2 cellular contexts compared by ENCODE assay signal in genomic region chr9:133367778-133368177, GRCh38.
A peak's percentile ranks its signal among the peaks of the same experiment; 100 is the strongest.
TF ChIP-seq lines count a peak whose summit lies in the region.

No MANE protein-coding gene starts in this region.

TF ChIP-seq in IMR-90, 13 proteins besides CTCF, POLR2A, EP300 and RAD21:
- TF ChIP-seq FOS (IDR thresholded peaks at IDR 0.05; ENCODE audit: low read depth, low read length) = no peak
- TF ChIP-seq BHLHE40 (IDR thresholded peaks at IDR 0.05; ENCODE audit: low read depth, low read length) = no peak
- TF ChIP-seq MAFK (IDR thresholded peaks at IDR 0.05; ENCODE audit: low read depth, low read length) = no peak
- no peak for TF ChIP-seq SMC3 (IDR thresholded peaks at IDR 0.05; ENCODE audit: low read depth, low read length)
- TF ChIP-seq USF2 (IDR thresholded peaks at IDR 0.05; ENCODE audit: low read depth, low read length) = no peak
- TF ChIP-seq CEBPB (IDR thresholded peaks at IDR 0.05; ENCODE audit: low read depth, low read length) = no peak
- no peak for TF ChIP-seq CHD1 (IDR thresholded peaks at IDR 0.05; ENCODE audit: low read depth, low read length)
- no peak for TF ChIP-seq MXI1 (IDR thresholded peaks at IDR 0.05; ENCODE audit: borderline replicate concordance, low read depth, low read length)
- TF ChIP-seq RCOR1 (IDR thresholded peaks at IDR 0.05; ENCODE audit: insufficient replicate concordance, low read length) = no peak
- no peak for TF ChIP-seq NFE2L2 (IDR thresholded peaks at IDR 0.05; ENCODE audit: low read depth, low read length)
- no peak for TF ChIP-seq ELK1 (IDR thresholded peaks at IDR 0.05; ENCODE audit: borderline replicate concordance, low read depth, low read length)
- no peak for TF ChIP-seq MAZ (IDR thresholded peaks at IDR 0.05; ENCODE audit: borderline replicate concordance, low read depth, low read length)
- no peak for TF ChIP-seq RFX5 (IDR thresholded peaks at IDR 0.05; ENCODE audit: low read depth, low read length)

TF ChIP-seq in K562, 482 proteins besides CTCF, POLR2A, EP300 and RAD21:
- peak; percentile 18; the same call in 1 of the 2 replicates for TF ChIP-seq POLR2G (IDR thresholded peaks at IDR 0.05; ENCODE audit: low read depth, low read length)
- TF ChIP-seq ELF2 (CRISPR knock-in tag; IDR thresholded peaks at IDR 0.05) = no peak
- TF ChIP-seq E4F1 (CRISPR knock-in tag; IDR thresholded peaks at IDR 0.05; ENCODE audit: borderline replicate concordance) = no peak
